31 cellular contexts compared by ENCODE assay signal in the genomic region with DNA sequence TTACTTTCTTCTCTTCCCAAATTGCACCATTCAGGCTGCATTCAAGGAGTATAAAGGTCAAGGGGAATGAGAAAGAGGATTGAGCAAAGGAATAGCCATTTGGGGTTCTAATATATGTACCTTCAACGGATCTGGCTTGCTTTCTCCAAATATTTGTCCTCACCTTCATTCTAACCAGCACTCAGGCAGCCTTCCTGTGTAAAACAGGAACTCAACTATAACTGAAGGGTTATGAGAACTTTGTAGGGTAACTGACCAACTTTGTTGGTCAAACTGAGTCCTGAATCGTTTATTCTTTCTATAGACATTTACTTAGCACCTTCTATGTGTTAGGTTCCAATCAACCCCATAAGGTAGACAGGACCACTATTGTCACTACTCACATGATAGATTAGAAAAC.
"Had no signal": no experiment of that assay in that cellular context is flagged by ENCODE, and none has a peak within 500 bp of the region (broad histone marks: within the 10 kb centered on the region; RNA-seq: fewer than 3 reads in every experiment).

No MANE protein-coding gene starts in this region.

- H3K4me3 ChIP-seq: ascending aorta, cardiac muscle cell, esophagus muscularis mucosa, heart left ventricle, skin epidermis, tibial nerve had no signal

- H3K27ac ChIP-seq: ascending aorta, cardiac muscle cell, esophagus muscularis mucosa, foreskin keratinocyte, heart left ventricle, skin epidermis, tibial nerve had no signal

- H3K27ac Mint-ChIP-seq: activated CD4-positive, alpha-beta memory T cell treated with anti-CD3 and anti-CD28 coated beads, Interleukin-2, amount 10 ng/mL, durations not matched to agents 7 days and 5 days; activated CD4-positive, alpha-beta T cell treated with anti-CD3 and anti-CD28 coated beads, Interleukin-2, amount 10 ng/mL, durations not matched to agents 7 days and 5 days; activated naive CD4-positive, alpha-beta T cell treated with anti-CD3 and anti-CD28 coated beads, Interleukin-2, amount 10 ng/mL, durations not matched to agents 7 days and 5 days; activated naive CD8-positive, alpha-beta T cell treated with anti-CD3 and anti-CD28 coated beads, Interleukin-2, amount 10 ng/mL, durations not matched to agents 7 days and 5 days; activated T-cell treated with anti-CD3 and anti-CD28 coated beads, Interleukin-2, amount 50 U/mL, for 24 hours; brain; endodermal cell; immature natural killer cell; nephron; progenitor cell of endocrine pancreas; WTC11 had no signal

- H3K27me3 ChIP-seq: ascending aorta, cardiac muscle cell, esophagus muscularis mucosa, foreskin keratinocyte, heart left ventricle, tibial nerve had no signal

- H3K4me1 Mint-ChIP-seq: endodermal cell, nephron had no signal

- DNase-seq: activated CD4-positive, alpha-beta memory T cell treated with anti-CD3 and anti-CD28 coated beads, Interleukin-2, amount 10 ng/mL, durations not matched to agents 7 days and 5 days; activated CD4-positive, alpha-beta T cell treated with anti-CD3 and anti-CD28 coated beads for 1 hour; activated CD4-positive, alpha-beta T cell treated with anti-CD3 and anti-CD28 coated beads, Interleukin-2, amount 10 ng/mL, durations not matched to agents 7 days and 5 days; activated CD8-positive, alpha-beta memory T cell treated with anti-CD3 and anti-CD28 coated beads, Interleukin-2, amount 50 U/mL, for 48 hours; activated gamma-delta T cell; activated naive CD4-positive, alpha-beta T cell treated with anti-CD3 and anti-CD28 coated beads, Interleukin-2, amount 10 ng/mL, durations not matched to agents 7 days and 5 days; activated naive CD8-positive, alpha-beta T cell treated with anti-CD3 and anti-CD28 coated beads, Interleukin-2, amount 10 ng/mL, durations not matched to agents 7 days and 5 days; activated T-cell treated with anti-CD3 and anti-CD28 coated beads, Interleukin-2, amount 50 U/mL, for 24 hours; cortex of kidney; endodermal cell; foreskin keratinocyte; heart left ventricle; hypothalamus; immature natural killer cell; kidney; left colon; mammary epithelial cell; stimulated activated CD4-positive, alpha-beta T cell treated with anti-CD3 and anti-CD28 coated beads, Interleukin-15, amount 100 ng/mL, for 24 hours; stimulated activated CD4-positive, alpha-beta T cell treated with anti-CD3 and anti-CD28 coated beads, Interleukin-2, amount 100 ng/mL, for 24 hours; stimulated activated naive CD4-positive, alpha-beta T cell; T-helper 2 cell had no signal

- H3K36me3 ChIP-seq: ascending aorta, cardiac muscle cell, esophagus muscularis mucosa, heart left ventricle, tibial nerve had no signal

- H3K36me3 Mint-ChIP-seq: brain, immature natural killer cell, WTC11 had no signal

- ATAC-seq: foreskin keratinocyte, heart left ventricle, left colon, sciatic nerve, WTC11 had no signal

- H3K4me3 Mint-ChIP-seq: activated CD4-positive, alpha-beta memory T cell treated with anti-CD3 and anti-CD28 coated beads, Interleukin-2, amount 10 ng/mL, durations not matched to agents 7 days and 5 days; activated CD4-positive, alpha-beta T cell treated with anti-CD3 and anti-CD28 coated beads, Interleukin-2, amount 10 ng/mL, durations not matched to agents 7 days and 5 days; activated naive CD4-positive, alpha-beta T cell treated with anti-CD3 and anti-CD28 coated beads, Interleukin-2, amount 10 ng/mL, durations not matched to agents 7 days and 5 days; activated naive CD8-positive, alpha-beta T cell treated with anti-CD3 and anti-CD28 coated beads, Interleukin-2, amount 10 ng/mL, durations not matched to agents 7 days and 5 days; activated T-cell treated with anti-CD3 and anti-CD28 coated beads, Interleukin-2, amount 50 U/mL, for 24 hours; brain; endodermal cell; immature natural killer cell; nephron; WTC11 had no signal

- H3K4me1 ChIP-seq: ascending aorta, foreskin keratinocyte had no signal

- H3K27me3 Mint-ChIP-seq: progenitor cell of endocrine pancreas had no signal

- H3K9me3 Mint-ChIP-seq: activated CD4-positive, alpha-beta memory T cell treated with anti-CD3 and anti-CD28 coated beads, Interleukin-2, amount 10 ng/mL, durations not matched to agents 7 days and 5 days; activated naive CD4-positive, alpha-beta T cell treated with anti-CD3 and anti-CD28 coated beads, Interleukin-2, amount 10 ng/mL, durations not matched to agents 7 days and 5 days; activated naive CD8-positive, alpha-beta T cell treated with anti-CD3 and anti-CD28 coated beads, Interleukin-2, amount 10 ng/mL, durations not matched to agents 7 days and 5 days; activated T-cell treated with anti-CD3 and anti-CD28 coated beads, Interleukin-2, amount 50 U/mL, for 24 hours; brain; endodermal cell; immature natural killer cell; nephron; WTC11 had no signal

- H3K9me3 ChIP-seq: ascending aorta, esophagus muscularis mucosa, heart left ventricle, tibial nerve had no signal
